ENCODE assay signal across 9 cellular contexts in the genomic region with DNA sequence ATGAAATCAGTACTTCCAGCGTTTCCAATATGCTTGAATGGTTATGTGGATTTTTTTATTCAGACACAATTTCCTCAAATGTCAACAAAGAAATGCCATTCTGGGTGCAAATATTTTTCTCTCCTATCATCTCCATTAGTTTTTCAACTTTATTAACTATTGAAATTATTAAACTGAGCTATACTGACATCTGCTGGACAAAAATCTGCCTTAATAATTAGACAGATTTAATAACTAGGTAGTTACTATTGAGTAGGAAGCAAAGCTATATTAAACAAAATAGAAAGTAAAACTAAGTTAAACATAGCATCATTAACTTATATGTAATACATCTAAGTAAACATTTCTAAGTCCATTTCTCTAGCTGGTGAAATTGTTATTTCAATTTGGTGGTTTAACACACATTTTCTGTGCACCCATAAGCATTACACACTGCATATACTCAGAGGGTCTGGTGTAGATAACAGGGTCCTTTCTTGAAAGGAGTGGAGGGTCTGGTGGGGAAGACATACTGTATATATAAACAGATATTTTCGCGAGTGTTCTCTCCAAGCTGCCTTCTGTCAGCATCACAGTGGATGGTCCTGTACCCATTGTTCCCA.
DNase-seq lines count a peak whose midpoint lies in the region; ATAC-seq, FAIRE-seq and TF ChIP-seq lines count a peak whose summit lies in the region.
"Had no signal": no experiment of that assay in that cellular context is flagged by ENCODE, and none has a peak within 500 bp of the region (broad histone marks: within the 10 kb centered on the region; RNA-seq: fewer than 3 reads in every experiment).

No MANE protein-coding gene starts in this region.

- H3K4me3 ChIP-seq in epithelial cell of esophagus (ENCODE audit: low read length): no peak overlapping the region
- H3K4me3 ChIP-seq: BLaER1 treated with 17β-estradiol and CSF1 and Interleukin-3, amounts not matched to agents 10 nM and 100 nM had no signal

- peak; percentile 11 for TF ChIP-seq CTCF in epithelial cell of esophagus (IDR thresholded peaks at IDR 0.05; ENCODE audit: insufficient read depth, low read depth, low read length, missing control alignments)

- peak; percentile 11 for DNase-seq in NCI-H2171 treated with DMSO at 0.1 percent for 48 hours (lab: John Stamatoyannopoulos, UW)
- DNase-seq in NCI-H2171 (lab: John Stamatoyannopoulos, UW): no peak
- DNase-seq in NCI-H1694 (lab: John Stamatoyannopoulos, UW): peak; percentile 76
- peak; percentile 33 for DNase-seq in epithelial cell of esophagus (ENCODE audit: low read depth)
- no peak for DNase-seq in sciatic nerve (ENCODE audit: low spot score)
- no peak for DNase-seq in urothelium cell line (ENCODE audit: low spot score)
- no peak for DNase-seq in iPS-NIHi11 (ENCODE audit: low spot score)

- peak; percentile 20 for ATAC-seq in sciatic nerve
- no peak for ATAC-seq in activated CD4-positive, CD25-positive, alpha-beta regulatory T cell treated with anti-CD3 and anti-CD28 coated beads, Interleukin-2, amount 50 U/mL, for 24 hours

- intact Hi-C loops in sciatic nerve (cut with DNase I): loop anchor here (10.0 kb wide), 1 partner anchor 145 kb away; no protein-coding TSS in a partner anchor

- no peak for FAIRE-seq in urothelium cell line (lab: Jason Lieb, UNC)

Comparison
In these comparisons a context has a peak if more than half of its experiments do, and no peak if none do; other contexts are left out.
1. DNase-seq: peak in NCI-H2171 treated with DMSO at 0.1 percent for 48 hours (single experiment), NCI-H1694 (single experiment) and epithelial cell of esophagus (single experiment); none in NCI-H2171 (single experiment), sciatic nerve (single experiment), urothelium cell line (single experiment) and iPS-NIHi11 (single experiment).